In the genomic region with DNA sequence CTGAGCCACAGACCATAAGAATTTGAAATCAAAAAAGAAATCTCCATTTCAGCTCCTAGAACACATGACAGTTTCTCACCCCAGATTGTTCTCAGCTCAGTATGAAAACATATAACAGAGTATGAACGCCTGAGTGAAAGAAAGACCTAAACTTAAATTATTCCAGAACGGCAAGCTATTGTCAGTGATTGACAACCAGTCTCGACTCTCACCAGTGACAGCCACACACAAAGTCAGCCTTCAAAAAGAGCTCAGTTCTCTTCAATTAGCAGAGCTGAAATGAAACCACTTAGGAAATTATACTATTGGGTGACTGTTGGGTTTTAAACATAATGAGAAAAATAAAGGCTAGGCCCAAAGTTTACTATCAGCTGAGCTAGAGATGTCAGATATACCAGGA, we compare ENCODE assay signal across 1 cellular context.
TF ChIP-seq lines count a peak whose summit lies in the region.

No MANE protein-coding gene starts in this region.

TF ChIP-seq in GM23338, 12 proteins besides CTCF, POLR2A, EP300 and RAD21 (continued from another document):
- TF ChIP-seq, protein P1, sequence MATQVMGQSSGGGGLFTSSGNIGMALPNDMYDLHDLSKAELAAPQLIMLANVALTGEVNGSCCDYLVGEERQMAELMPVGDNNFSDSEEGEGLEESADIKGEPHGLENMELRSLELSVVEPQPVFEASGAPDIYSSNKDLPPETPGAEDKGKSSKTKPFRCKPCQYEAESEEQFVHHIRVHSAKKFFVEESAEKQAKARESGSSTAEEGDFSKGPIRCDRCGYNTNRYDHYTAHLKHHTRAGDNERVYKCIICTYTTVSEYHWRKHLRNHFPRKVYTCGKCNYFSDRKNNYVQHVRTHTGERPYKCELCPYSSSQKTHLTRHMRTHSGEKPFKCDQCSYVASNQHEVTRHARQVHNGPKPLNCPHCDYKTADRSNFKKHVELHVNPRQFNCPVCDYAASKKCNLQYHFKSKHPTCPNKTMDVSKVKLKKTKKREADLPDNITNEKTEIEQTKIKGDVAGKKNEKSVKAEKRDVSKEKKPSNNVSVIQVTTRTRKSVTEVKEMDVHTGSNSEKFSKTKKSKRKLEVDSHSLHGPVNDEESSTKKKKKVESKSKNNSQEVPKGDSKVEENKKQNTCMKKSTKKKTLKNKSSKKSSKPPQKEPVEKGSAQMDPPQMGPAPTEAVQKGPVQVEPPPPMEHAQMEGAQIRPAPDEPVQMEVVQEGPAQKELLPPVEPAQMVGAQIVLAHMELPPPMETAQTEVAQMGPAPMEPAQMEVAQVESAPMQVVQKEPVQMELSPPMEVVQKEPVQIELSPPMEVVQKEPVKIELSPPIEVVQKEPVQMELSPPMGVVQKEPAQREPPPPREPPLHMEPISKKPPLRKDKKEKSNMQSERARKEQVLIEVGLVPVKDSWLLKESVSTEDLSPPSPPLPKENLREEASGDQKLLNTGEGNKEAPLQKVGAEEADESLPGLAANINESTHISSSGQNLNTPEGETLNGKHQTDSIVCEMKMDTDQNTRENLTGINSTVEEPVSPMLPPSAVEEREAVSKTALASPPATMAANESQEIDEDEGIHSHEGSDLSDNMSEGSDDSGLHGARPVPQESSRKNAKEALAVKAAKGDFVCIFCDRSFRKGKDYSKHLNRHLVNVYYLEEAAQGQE (IDR thresholded peaks at IDR 0.05; ENCODE audit: unreplicated experiment) = no peak
- no peak for TF ChIP-seq STAT1 (IDR thresholded peaks at IDR 0.05; ENCODE audit: unreplicated experiment)
- TF ChIP-seq CREB1 (CRISPR knock-in tag; IDR thresholded peaks at IDR 0.05; ENCODE audit: low read depth) = no peak
- no peak for TF ChIP-seq NANOG (IDR thresholded peaks at IDR 0.05; ENCODE audit: borderline replicate concordance)
- no peak for TF ChIP-seq JUNB (IDR thresholded peaks at IDR 0.05; ENCODE audit: unreplicated experiment)
- TF ChIP-seq ZNF462 (CRISPR knock-in tag; IDR thresholded peaks at IDR 0.05) = no peak
